1 cellular context compared by ENCODE assay signal in the genomic region with DNA sequence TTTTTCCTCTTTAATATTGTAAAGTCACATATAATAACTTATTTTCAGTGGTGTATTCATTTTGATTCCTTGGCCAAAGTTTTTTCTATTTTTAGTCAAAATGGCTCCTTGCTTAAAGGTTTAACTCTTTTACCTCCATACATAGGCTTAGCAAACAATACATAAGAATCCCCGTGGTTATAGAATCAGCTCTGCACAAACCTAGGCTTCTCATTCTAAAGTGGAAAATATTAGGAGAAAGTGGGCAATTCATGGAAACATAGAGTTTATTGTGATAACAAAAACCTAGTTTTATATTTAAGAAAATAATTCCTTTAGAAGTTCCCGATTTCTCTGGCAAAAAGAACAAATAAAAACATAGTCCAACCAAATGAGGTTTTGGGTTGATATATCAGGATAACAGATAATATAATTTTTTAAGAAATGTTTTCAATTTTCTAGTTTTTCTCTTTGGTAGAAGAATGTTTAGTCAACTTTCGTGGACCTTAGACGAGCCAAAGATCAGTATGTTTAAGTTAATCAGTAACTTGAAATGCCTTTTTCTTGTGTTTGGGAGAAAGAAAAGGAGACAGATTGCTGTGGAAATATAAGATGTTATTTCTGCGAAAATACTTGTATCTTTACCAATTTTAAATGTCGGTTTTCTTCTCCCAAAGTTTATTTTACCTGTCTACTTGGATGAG.
TF ChIP-seq lines count a peak whose summit lies in the region.

No MANE protein-coding gene starts in this region.

TF ChIP-seq in HepG2, 621 proteins besides CTCF, POLR2A, EP300 and RAD21 (continued from another document and continues in another):
- TF ChIP-seq, protein P1, sequence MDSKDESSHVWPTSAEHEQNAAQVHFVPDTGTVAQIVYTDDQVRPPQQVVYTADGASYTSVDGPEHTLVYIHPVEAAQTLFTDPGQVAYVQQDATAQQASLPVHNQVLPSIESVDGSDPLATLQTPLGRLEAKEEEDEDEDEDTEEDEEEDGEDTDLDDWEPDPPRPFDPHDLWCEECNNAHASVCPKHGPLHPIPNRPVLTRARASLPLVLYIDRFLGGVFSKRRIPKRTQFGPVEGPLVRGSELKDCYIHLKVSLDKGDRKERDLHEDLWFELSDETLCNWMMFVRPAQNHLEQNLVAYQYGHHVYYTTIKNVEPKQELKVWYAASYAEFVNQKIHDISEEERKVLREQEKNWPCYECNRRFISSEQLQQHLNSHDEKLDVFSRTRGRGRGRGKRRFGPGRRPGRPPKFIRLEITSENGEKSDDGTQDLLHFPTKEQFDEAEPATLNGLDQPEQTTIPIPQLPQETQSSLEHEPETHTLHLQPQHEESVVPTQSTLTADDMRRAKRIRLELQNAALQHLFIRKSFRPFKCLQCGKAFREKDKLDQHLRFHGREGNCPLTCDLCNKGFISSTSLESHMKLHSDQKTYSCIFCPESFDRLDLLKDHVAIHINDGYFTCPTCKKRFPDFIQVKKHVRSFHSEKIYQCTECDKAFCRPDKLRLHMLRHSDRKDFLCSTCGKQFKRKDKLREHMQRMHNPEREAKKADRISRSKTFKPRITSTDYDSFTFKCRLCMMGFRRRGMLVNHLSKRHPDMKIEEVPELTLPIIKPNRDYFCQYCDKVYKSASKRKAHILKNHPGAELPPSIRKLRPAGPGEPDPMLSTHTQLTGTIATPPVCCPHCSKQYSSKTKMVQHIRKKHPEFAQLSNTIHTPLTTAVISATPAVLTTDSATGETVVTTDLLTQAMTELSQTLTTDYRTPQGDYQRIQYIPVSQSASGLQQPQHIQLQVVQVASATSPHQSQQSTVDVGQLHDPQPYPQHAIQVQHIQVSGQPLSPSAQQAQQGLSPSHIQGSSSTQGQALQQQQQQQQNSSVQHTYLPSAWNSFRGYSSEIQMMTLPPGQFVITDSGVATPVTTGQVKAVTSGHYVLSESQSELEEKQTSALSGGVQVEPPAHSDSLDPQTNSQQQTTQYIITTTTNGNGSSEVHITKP (CRISPR knock-in tag; IDR thresholded peaks at IDR 0.05; ENCODE audit: low read depth): no peak
- TF ChIP-seq MEIS2 (CRISPR knock-in tag; IDR thresholded peaks at IDR 0.05) (no peak), MAX (IDR thresholded peaks at IDR 0.05) (no peak), NCOA2 (CRISPR knock-in tag; IDR thresholded peaks at IDR 0.05) (peak; percentile 44), ZNF776 (CRISPR knock-in tag; IDR thresholded peaks at IDR 0.05) (no peak), SOX6 (IDR thresholded peaks at IDR 0.05) (no peak), SOX6 (CRISPR knock-in tag; IDR thresholded peaks at IDR 0.05) (no peak), ZNF501 (CRISPR knock-in tag; IDR thresholded peaks at IDR 0.05) (no peak), RFXAP (CRISPR knock-in tag; IDR thresholded peaks at IDR 0.05; ENCODE audit: borderline replicate concordance) (no peak), ZNF589 (CRISPR knock-in tag; conservative IDR thresholded peaks at IDR 0.05) (no peak), REPIN1 (CRISPR knock-in tag; IDR thresholded peaks at IDR 0.05; ENCODE audit: borderline replicate concordance, low read depth) (no peak), ZNF747 (CRISPR knock-in tag; IDR thresholded peaks at IDR 0.05; ENCODE audit: borderline replicate concordance) (no peak), HHEX (CRISPR knock-in tag; IDR thresholded peaks at IDR 0.05) (no peak), ZSCAN12 (CRISPR knock-in tag; IDR thresholded peaks at IDR 0.05) (no peak), JUNB (CRISPR knock-in tag; IDR thresholded peaks at IDR 0.05; ENCODE audit: borderline replicate concordance) (no peak), HOMEZ (CRISPR knock-in tag; IDR thresholded peaks at IDR 0.05; ENCODE audit: low read depth) (0 out of 2 replicates have a peak, but pooled peaks have one; percentile 27), ZNF660 (CRISPR knock-in tag; IDR thresholded peaks at IDR 0.05; ENCODE audit: borderline replicate concordance, low read depth) (no peak), SAP130 (CRISPR knock-in tag; IDR thresholded peaks at IDR 0.05; ENCODE audit: low read depth) (0 out of 2 replicates have a peak, but pooled peaks have one; percentile 22), SNRNP70 (IDR thresholded peaks at IDR 0.05; ENCODE audit: low read depth, low read length) (no peak), ETV5 (CRISPR knock-in tag; IDR thresholded peaks at IDR 0.05; ENCODE audit: borderline replicate concordance) (no peak), KDM6A (CRISPR knock-in tag; IDR thresholded peaks at IDR 0.05; ENCODE audit: low read depth) (peak; percentile 90), PAXIP1 (CRISPR knock-in tag; conservative IDR thresholded peaks at IDR 0.05) (peak; percentile 96), TOE1 (CRISPR knock-in tag; IDR thresholded peaks at IDR 0.05) (no peak), ATAD3A (CRISPR knock-in tag; IDR thresholded peaks at IDR 0.05) (no peak), ZMYM3 (CRISPR knock-in tag; IDR thresholded peaks at IDR 0.05) (no peak), MIXL1 (CRISPR knock-in tag; IDR thresholded peaks at IDR 0.05) (peak; percentile 24; the same call in 1 of the 2 replicates), ATF1 (CRISPR knock-in tag; IDR thresholded peaks at IDR 0.05) (no peak), ZNF333 (CRISPR knock-in tag; IDR thresholded peaks at IDR 0.05; ENCODE audit: borderline replicate concordance) (no peak), RARG (CRISPR knock-in tag; IDR thresholded peaks at IDR 0.05; ENCODE audit: low read depth) (no peak), ZMAT3 (CRISPR knock-in tag; conservative IDR thresholded peaks at IDR 0.05) (no peak), HNF4G (IDR thresholded peaks at IDR 0.05; ENCODE audit: borderline replicate concordance, low read depth, low read length) (peak; percentile 53; the same call in 1 of the 2 replicates), HNF4G (CRISPR knock-in tag; IDR thresholded peaks at IDR 0.05; ENCODE audit: borderline replicate concordance, low read depth) (no peak), CHD4 (IDR thresholded peaks at IDR 0.05; ENCODE audit: borderline replicate concordance, low read length) (peak; percentile 64; the same call in 1 of the 2 replicates), ZNF629 (CRISPR knock-in tag; conservative IDR thresholded peaks at IDR 0.05) (no peak), CREM (IDR thresholded peaks at IDR 0.05) (peak; percentile 29; the same call in 1 of the 2 replicates), CREM (CRISPR knock-in tag; IDR thresholded peaks at IDR 0.05) (no peak), ZMYM4 (CRISPR knock-in tag; IDR thresholded peaks at IDR 0.05) (no peak), ZNF253 (CRISPR knock-in tag; IDR thresholded peaks at IDR 0.05; ENCODE audit: borderline replicate concordance) (no peak), GATAD2A (CRISPR knock-in tag; IDR thresholded peaks at IDR 0.05) (peak; percentile 66)
- TF ChIP-seq, protein P2, sequence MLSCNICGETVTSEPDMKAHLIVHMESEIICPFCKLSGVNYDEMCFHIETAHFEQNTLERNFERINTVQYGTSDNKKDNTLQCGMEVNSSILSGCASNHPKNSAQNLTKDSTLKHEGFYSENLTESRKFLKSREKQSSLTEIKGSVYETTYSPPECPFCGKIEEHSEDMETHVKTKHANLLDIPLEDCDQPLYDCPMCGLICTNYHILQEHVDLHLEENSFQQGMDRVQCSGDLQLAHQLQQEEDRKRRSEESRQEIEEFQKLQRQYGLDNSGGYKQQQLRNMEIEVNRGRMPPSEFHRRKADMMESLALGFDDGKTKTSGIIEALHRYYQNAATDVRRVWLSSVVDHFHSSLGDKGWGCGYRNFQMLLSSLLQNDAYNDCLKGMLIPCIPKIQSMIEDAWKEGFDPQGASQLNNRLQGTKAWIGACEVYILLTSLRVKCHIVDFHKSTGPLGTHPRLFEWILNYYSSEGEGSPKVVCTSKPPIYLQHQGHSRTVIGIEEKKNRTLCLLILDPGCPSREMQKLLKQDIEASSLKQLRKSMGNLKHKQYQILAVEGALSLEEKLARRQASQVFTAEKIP (CRISPR knock-in tag; IDR thresholded peaks at IDR 0.05; ENCODE audit: borderline replicate concordance): no peak
- TF ChIP-seq, protein P3, sequence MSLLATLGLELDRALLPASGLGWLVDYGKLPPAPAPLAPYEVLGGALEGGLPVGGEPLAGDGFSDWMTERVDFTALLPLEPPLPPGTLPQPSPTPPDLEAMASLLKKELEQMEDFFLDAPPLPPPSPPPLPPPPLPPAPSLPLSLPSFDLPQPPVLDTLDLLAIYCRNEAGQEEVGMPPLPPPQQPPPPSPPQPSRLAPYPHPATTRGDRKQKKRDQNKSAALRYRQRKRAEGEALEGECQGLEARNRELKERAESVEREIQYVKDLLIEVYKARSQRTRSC (CRISPR knock-in tag; IDR thresholded peaks at IDR 0.05; ENCODE audit: low read depth): no peak
- TF ChIP-seq, protein P4, sequence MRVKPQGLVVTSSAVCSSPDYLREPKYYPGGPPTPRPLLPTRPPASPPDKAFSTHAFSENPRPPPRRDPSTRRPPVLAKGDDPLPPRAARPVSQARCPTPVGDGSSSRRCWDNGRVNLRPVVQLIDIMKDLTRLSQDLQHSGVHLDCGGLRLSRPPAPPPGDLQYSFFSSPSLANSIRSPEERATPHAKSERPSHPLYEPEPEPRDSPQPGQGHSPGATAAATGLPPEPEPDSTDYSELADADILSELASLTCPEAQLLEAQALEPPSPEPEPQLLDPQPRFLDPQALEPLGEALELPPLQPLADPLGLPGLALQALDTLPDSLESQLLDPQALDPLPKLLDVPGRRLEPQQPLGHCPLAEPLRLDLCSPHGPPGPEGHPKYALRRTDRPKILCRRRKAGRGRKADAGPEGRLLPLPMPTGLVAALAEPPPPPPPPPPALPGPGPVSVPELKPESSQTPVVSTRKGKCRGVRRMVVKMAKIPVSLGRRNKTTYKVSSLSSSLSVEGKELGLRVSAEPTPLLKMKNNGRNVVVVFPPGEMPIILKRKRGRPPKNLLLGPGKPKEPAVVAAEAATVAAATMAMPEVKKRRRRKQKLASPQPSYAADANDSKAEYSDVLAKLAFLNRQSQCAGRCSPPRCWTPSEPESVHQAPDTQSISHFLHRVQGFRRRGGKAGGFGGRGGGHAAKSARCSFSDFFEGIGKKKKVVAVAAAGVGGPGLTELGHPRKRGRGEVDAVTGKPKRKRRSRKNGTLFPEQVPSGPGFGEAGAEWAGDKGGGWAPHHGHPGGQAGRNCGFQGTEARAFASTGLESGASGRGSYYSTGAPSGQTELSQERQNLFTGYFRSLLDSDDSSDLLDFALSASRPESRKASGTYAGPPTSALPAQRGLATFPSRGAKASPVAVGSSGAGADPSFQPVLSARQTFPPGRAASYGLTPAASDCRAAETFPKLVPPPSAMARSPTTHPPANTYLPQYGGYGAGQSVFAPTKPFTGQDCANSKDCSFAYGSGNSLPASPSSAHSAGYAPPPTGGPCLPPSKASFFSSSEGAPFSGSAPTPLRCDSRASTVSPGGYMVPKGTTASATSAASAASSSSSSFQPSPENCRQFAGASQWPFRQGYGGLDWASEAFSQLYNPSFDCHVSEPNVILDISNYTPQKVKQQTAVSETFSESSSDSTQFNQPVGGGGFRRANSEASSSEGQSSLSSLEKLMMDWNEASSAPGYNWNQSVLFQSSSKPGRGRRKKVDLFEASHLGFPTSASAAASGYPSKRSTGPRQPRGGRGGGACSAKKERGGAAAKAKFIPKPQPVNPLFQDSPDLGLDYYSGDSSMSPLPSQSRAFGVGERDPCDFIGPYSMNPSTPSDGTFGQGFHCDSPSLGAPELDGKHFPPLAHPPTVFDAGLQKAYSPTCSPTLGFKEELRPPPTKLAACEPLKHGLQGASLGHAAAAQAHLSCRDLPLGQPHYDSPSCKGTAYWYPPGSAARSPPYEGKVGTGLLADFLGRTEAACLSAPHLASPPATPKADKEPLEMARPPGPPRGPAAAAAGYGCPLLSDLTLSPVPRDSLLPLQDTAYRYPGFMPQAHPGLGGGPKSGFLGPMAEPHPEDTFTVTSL (CRISPR knock-in tag; IDR thresholded peaks at IDR 0.05; ENCODE audit: borderline replicate concordance): peak; percentile 56; the same call in 1 of the 2 replicates
- TF ChIP-seq, protein P5, sequence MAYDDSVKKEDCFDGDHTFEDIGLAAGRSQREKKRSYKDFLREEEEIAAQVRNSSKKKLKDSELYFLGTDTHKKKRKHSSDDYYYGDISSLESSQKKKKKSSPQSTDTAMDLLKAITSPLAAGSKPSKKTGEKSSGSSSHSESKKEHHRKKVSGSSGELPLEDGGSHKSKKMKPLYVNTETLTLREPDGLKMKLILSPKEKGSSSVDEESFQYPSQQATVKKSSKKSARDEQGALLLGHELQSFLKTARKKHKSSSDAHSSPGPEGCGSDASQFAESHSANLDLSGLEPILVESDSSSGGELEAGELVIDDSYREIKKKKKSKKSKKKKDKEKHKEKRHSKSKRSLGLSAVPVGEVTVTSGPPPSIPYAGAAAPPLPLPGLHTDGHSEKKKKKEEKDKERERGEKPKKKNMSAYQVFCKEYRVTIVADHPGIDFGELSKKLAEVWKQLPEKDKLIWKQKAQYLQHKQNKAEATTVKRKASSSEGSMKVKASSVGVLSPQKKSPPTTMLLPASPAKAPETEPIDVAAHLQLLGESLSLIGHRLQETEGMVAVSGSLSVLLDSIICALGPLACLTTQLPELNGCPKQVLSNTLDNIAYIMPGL (CRISPR knock-in tag; IDR thresholded peaks at IDR 0.05; ENCODE audit: borderline replicate concordance in 1 of 2, low read depth in 1 of 2): no peak
